ENCODE assay signal across 1 cellular context in the genomic region with DNA sequence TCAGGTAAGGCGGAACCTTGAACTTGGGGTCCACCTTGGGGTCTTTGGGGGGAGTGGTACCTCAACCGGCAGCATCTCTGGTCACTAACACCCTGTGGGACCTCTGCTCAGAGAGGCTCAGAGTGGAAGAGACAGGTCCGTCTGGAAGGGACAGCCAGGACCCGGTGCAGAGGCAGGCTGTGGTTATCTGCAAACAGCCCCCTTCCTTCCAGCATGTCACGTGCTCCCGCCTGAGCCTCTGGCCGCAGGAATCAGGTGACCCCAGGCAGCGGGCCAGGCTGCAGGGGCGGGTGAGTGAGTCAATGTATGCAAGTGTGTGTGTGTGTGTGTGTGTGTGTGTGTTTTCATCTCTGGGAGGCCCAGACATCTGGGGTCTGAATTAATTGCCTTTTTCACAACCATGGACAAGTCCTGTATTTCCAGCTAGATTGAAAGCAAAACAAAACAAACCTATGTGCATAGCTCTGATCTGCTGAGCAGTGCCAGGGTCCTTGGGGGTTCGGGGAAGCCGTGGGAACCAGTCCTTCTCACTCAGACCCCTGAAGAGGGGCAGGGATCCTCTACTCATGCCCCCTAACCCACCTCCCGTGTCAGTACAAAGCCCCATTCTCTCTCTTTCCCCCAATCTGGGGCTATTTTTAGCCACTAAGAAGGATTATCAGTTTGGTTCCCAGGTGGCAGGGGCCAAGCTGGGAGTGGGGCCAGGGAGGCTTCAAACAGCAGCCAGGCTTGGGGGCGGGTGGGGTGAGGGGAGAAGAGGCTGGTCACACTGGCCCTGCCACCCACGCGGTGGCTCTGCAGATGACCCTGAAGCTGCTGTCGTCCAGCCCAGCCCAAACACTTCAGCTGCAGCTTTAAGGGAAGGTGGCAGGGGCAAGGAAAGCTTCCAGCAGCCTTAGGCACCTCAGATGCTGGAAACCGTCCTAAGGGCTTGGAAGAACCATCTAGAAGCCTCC.
TF ChIP-seq lines count a peak whose summit lies in the region.

No MANE protein-coding gene starts in this region.

TF ChIP-seq in HepG2, 621 proteins besides CTCF, POLR2A, EP300 and RAD21 (continued from another document):
- 0 out of 2 replicates have a peak, but pooled peaks have one; percentile 32 for TF ChIP-seq KDM3A (CRISPR knock-in tag; IDR thresholded peaks at IDR 0.05; ENCODE audit: low read depth)
- TF ChIP-seq NCOA2 (CRISPR knock-in tag; IDR thresholded peaks at IDR 0.05), result peak; percentile 84
- TF ChIP-seq RXRA (CRISPR knock-in tag; IDR thresholded peaks at IDR 0.05), result peak; percentile 77
- TF ChIP-seq MTF2 (CRISPR knock-in tag; IDR thresholded peaks at IDR 0.05; ENCODE audit: borderline replicate concordance), result no peak
- TF ChIP-seq, protein P1, sequence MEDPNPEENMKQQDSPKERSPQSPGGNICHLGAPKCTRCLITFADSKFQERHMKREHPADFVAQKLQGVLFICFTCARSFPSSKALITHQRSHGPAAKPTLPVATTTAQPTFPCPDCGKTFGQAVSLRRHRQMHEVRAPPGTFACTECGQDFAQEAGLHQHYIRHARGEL (CRISPR knock-in tag; IDR thresholded peaks at IDR 0.05), result no peak
- peak; percentile 33; the same call in 1 of the 2 replicates for TF ChIP-seq BCL6 (CRISPR knock-in tag; IDR thresholded peaks at IDR 0.05)
- TF ChIP-seq SIN3A (IDR thresholded peaks at IDR 0.05; ENCODE audit: borderline replicate concordance, low read depth, low read length), result 0 out of 2 replicates have a peak, but pooled peaks have one; percentile 22
- TF ChIP-seq NFATC3 (CRISPR knock-in tag; IDR thresholded peaks at IDR 0.05), result no peak
- TF ChIP-seq ZNF605 (CRISPR knock-in tag; IDR thresholded peaks at IDR 0.05), result no peak
- TF ChIP-seq, protein P2, sequence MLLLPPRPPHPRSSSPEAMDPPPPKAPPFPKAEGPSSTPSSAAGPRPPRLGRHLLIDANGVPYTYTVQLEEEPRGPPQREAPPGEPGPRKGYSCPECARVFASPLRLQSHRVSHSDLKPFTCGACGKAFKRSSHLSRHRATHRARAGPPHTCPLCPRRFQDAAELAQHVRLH (CRISPR knock-in tag; IDR thresholded peaks at IDR 0.05; ENCODE audit: borderline replicate concordance, low read depth), result peak; percentile 72; the same call in 1 of the 2 replicates
- TF ChIP-seq HNRNPLL (IDR thresholded peaks at IDR 0.05; ENCODE audit: low read depth, low read length, poor library complexity, severe bottlenecking), result no peak
- TF ChIP-seq, protein P3, sequence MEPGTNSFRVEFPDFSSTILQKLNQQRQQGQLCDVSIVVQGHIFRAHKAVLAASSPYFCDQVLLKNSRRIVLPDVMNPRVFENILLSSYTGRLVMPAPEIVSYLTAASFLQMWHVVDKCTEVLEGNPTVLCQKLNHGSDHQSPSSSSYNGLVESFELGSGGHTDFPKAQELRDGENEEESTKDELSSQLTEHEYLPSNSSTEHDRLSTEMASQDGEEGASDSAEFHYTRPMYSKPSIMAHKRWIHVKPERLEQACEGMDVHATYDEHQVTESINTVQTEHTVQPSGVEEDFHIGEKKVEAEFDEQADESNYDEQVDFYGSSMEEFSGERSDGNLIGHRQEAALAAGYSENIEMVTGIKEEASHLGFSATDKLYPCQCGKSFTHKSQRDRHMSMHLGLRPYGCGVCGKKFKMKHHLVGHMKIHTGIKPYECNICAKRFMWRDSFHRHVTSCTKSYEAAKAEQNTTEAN (CRISPR knock-in tag; conservative IDR thresholded peaks at IDR 0.05), result peak; percentile 55; the same call in 1 of the 2 replicates
- TF ChIP-seq CBX2 (IDR thresholded peaks at IDR 0.05; ENCODE audit: low read depth, low read length), result no peak
- TF ChIP-seq CBX2 (CRISPR knock-in tag; IDR thresholded peaks at IDR 0.05; ENCODE audit: low read depth), result no peak
- TF ChIP-seq, protein P4, sequence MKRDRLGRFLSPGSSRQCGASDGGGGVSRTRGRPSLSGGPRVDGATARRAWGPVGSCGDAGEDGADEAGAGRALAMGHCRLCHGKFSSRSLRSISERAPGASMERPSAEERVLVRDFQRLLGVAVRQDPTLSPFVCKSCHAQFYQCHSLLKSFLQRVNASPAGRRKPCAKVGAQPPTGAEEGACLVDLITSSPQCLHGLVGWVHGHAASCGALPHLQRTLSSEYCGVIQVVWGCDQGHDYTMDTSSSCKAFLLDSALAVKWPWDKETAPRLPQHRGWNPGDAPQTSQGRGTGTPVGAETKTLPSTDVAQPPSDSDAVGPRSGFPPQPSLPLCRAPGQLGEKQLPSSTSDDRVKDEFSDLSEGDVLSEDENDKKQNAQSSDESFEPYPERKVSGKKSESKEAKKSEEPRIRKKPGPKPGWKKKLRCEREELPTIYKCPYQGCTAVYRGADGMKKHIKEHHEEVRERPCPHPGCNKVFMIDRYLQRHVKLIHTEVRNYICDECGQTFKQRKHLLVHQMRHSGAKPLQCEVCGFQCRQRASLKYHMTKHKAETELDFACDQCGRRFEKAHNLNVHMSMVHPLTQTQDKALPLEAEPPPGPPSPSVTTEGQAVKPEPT (CRISPR knock-in tag; IDR thresholded peaks at IDR 0.05; ENCODE audit: low read depth), result no peak
- 0 out of 2 replicates have a peak, but pooled peaks have one; percentile 9 for TF ChIP-seq SMC3 (IDR thresholded peaks at IDR 0.05; ENCODE audit: low read length)
- no peak for TF ChIP-seq GZF1 (CRISPR knock-in tag; IDR thresholded peaks at IDR 0.05)
- TF ChIP-seq POGZ (CRISPR knock-in tag; IDR thresholded peaks at IDR 0.05), result peak; percentile 41; the same call in 1 of the 2 replicates
- no peak for TF ChIP-seq NFIC (IDR thresholded peaks at IDR 0.05; ENCODE audit: low read length)
- no peak; the same call in 1 of the 2 replicates for TF ChIP-seq NR2C2 (CRISPR knock-in tag; IDR thresholded peaks at IDR 0.05; ENCODE audit: borderline replicate concordance)
- no peak for TF ChIP-seq NONO (IDR thresholded peaks at IDR 0.05)
- peak; percentile 78; the same call in 1 of the 2 replicates for TF ChIP-seq NONO (CRISPR knock-in tag; conservative IDR thresholded peaks at IDR 0.05)
- no peak for TF ChIP-seq SRSF1 (optimal IDR thresholded peaks at IDR 0.05; ENCODE audit: low read depth, low read length)
- TF ChIP-seq, protein P5, sequence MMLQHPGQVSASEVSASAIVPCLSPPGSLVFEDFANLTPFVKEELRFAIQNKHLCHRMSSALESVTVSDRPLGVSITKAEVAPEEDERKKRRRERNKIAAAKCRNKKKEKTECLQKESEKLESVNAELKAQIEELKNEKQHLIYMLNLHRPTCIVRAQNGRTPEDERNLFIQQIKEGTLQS (CRISPR knock-in tag; IDR thresholded peaks at IDR 0.05), result no peak
- TF ChIP-seq ZNF34 (CRISPR knock-in tag; IDR thresholded peaks at IDR 0.05; ENCODE audit: borderline replicate concordance), result no peak
- TF ChIP-seq SALL1 (CRISPR knock-in tag; IDR thresholded peaks at IDR 0.05), result peak; percentile 95
- TF ChIP-seq ZNF329 (CRISPR knock-in tag; IDR thresholded peaks at IDR 0.05; ENCODE audit: low read depth), result no peak
- no peak for TF ChIP-seq ZNF143 (CRISPR knock-in tag; IDR thresholded peaks at IDR 0.05)
- no peak for TF ChIP-seq MATR3 (CRISPR knock-in tag; IDR thresholded peaks at IDR 0.05)
- no peak for TF ChIP-seq ZSCAN9 (CRISPR knock-in tag; IDR thresholded peaks at IDR 0.05; ENCODE audit: borderline replicate concordance)
- TF ChIP-seq MIXL1 (CRISPR knock-in tag; IDR thresholded peaks at IDR 0.05), result peak; percentile 60
- TF ChIP-seq EZH2 (conservative IDR thresholded peaks at IDR 0.05; ENCODE audit: low read depth, low read length), result no peak
